ENCODE assay signal across 19 cellular contexts in genomic region chr2:33023732-33024301, GRCh38.
DNase-seq lines count a peak whose midpoint lies in the region; ATAC-seq, FAIRE-seq and TF ChIP-seq lines count a peak whose summit lies in the region.
"Had no signal": no experiment of that assay in that cellular context is flagged by ENCODE, and none has a peak within 500 bp of the region (broad histone marks: within the 10 kb centered on the region; RNA-seq: fewer than 3 reads in every experiment).

No MANE protein-coding gene starts in this region.

- H3K9ac ChIP-seq in keratinocyte (ENCODE audit: control insufficient read depth, extremely low read depth, insufficient read depth, low read length) = no peak overlapping the region
- peak overlapping the region; percentile 26 for H3K9ac ChIP-seq in smooth muscle cell (ENCODE audit: low read depth)

- dilution Hi-C loops in keratinocyte (cut with MboI; ENCODE audit: extremely low pct_ligation_motif_present, low sequenced_read_pairs) = no loop called here

- no peak for ATAC-seq in left ventricle myocardium superior
- ATAC-seq in stimulated activated naive B cell treated with anti-CD40 and anti-IgM and Interleukin-4, amounts not matched to agents 10 μg/mL and 1 μg/mL and 100 μg/mL, for 72 hours (replicated peaks) = no peak
- ATAC-seq: activated CD4-positive, CD25-positive, alpha-beta regulatory T cell treated with anti-CD3 and anti-CD28 coated beads, Interleukin-2, amount 50 U/mL, for 24 hours; naive thymus-derived CD8-positive, alpha-beta T cell; upper lobe of right lung had no signal

- peak in 1 of 2 donors; percentile 12 for DNase-seq in cardiac muscle cell (ENCODE audit: low read depth in 1 of 2, low spot score in 1 of 2)
- DNase-seq in left ventricle myocardium superior = no peak
- peak; percentile 34 for DNase-seq in bronchial epithelial cell (ENCODE audit: low read depth)
- no peak for DNase-seq in keratinocyte (ENCODE audit: low read depth, low spot score)
- DNase-seq in smooth muscle cell (lab: John Stamatoyannopoulos, UW; ENCODE audit: unreplicated experiment) = no peak
- DNase-seq in NAMALWA (ENCODE audit: low spot score) = no peak
- no peak for DNase-seq in HTR-8/SVneo (ENCODE audit: insufficient read length, low spot score)
- no peak for DNase-seq in stimulated activated naive B cell treated with anti-CD40 and anti-IgM and Interleukin-4, amounts not matched to agents 10 μg/mL and 1 μg/mL and 100 μg/mL, for 72 hours
- DNase-seq: activated naive CD8-positive, alpha-beta T cell treated with anti-CD3 and anti-CD28 coated beads, Interleukin-2, amount 10 ng/mL, durations not matched to agents 7 days and 5 days; dorsolateral prefrontal cortex; naive thymus-derived CD8-positive, alpha-beta T cell; NCI-H1436; posterior cingulate gyrus; stimulated activated CD4-positive, alpha-beta T cell treated with anti-CD3 and anti-CD28 coated beads, Interleukin-4, amount 100 ng/mL, for 4 hours; upper lobe of right lung had no signal

- no peak overlapping the region for H3K27ac Mint-ChIP-seq in stimulated activated naive B cell treated with anti-CD40 and anti-IgM and Interleukin-4, amounts not matched to agents 10 μg/mL and 1 μg/mL and 100 μg/mL, for 72 hours
- H3K27ac Mint-ChIP-seq: activated naive CD8-positive, alpha-beta T cell treated with anti-CD3 and anti-CD28 coated beads, Interleukin-2, amount 10 ng/mL, durations not matched to agents 7 days and 5 days; activated T-helper 1 cell treated with anti-CD3 and anti-CD28 coated beads, Interleukin-12 subunit alpha, Interleukin-12 subunit beta, Interleukin-2, Interleukin-4 antibody, amounts not matched to agents 30 ng/mL and 10 ng/mL and 1 ng/mL, durations not matched to agents 14 hours and 24 hours and 36 hours; naive thymus-derived CD8-positive, alpha-beta T cell had no signal

- H3K4me2 ChIP-seq in keratinocyte (ENCODE audit: control insufficient read depth, extremely low read depth, insufficient read depth, low read depth, low read length) (no peak overlapping the region), smooth muscle cell (peak overlapping the region; percentile 24)

- peaks cover 18% of the 10 kb centered on the region for H3F3A ChIP-seq in smooth muscle cell (ENCODE audit: low read depth)

- no peak overlapping the region for H2AFZ ChIP-seq in keratinocyte (ENCODE audit: control insufficient read depth, low read length)
- no peak overlapping the region for H2AFZ ChIP-seq in smooth muscle cell (ENCODE audit: low read depth)

- H3K4me3 ChIP-seq in cardiac muscle cell = no peak overlapping the region
- H3K4me3 ChIP-seq in bronchial epithelial cell (ENCODE audit: low read depth, low read length) = no peak overlapping the region
- H3K4me3 ChIP-seq in keratinocyte (ENCODE audit: control insufficient read depth in 2 of 3, extremely low read depth in 1 of 3, insufficient read depth in 2 of 3, low read depth in 1 of 3, low read length in 3 of 3) = no peak overlapping the region
- no peak overlapping the region for H3K4me3 ChIP-seq in smooth muscle cell
- H3K4me3 ChIP-seq: dorsolateral prefrontal cortex, upper lobe of right lung had no signal

- intact Hi-C loops in left ventricle myocardium superior (cut with micrococcal nuclease) = no loop called here

- no peaks in the 10 kb centered on the region for H3K4me1 Mint-ChIP-seq in stimulated activated naive B cell treated with anti-CD40 and anti-IgM and Interleukin-4, amounts not matched to agents 10 μg/mL and 1 μg/mL and 100 μg/mL, for 72 hours
- H3K4me1 Mint-ChIP-seq: activated naive CD8-positive, alpha-beta T cell treated with anti-CD3 and anti-CD28 coated beads, Interleukin-2, amount 10 ng/mL, durations not matched to agents 7 days and 5 days; naive thymus-derived CD8-positive, alpha-beta T cell had no signal

- H3K27me3 Mint-ChIP-seq in stimulated activated naive B cell treated with anti-CD40 and anti-IgM and Interleukin-4, amounts not matched to agents 10 μg/mL and 1 μg/mL and 100 μg/mL, for 72 hours = peaks cover 8 to 18% of the 10 kb centered on the region in 2 donors

- no peaks in the 10 kb centered on the region for H3K9me3 ChIP-seq in cardiac muscle cell (ENCODE audit: low read depth)
- H3K9me3 ChIP-seq in keratinocyte (ENCODE audit: control insufficient read depth, low read depth, low read length) = no peaks in the 10 kb centered on the region
- no peaks in the 10 kb centered on the region for H3K9me3 ChIP-seq in smooth muscle cell (replicated peaks; ENCODE audit: low read depth)
- H3K9me3 ChIP-seq: upper lobe of right lung had no signal

- 47% methylated on average over 1 of the region's 1 CpG for WGBS in smooth muscle cell (ENCODE audit: low lambda C conversion rate)

- H4K20me1 ChIP-seq in keratinocyte (ENCODE audit: control insufficient read depth, extremely low read depth, insufficient read depth, low read length) (no peaks in the 10 kb centered on the region), smooth muscle cell (ENCODE audit: low read depth) (no peaks in the 10 kb centered on the region)

- H3K9me1 ChIP-seq in keratinocyte (ENCODE audit: control insufficient read depth, extremely low read depth, insufficient read depth, low read length) = no peaks in the 10 kb centered on the region

- no peak for FAIRE-seq in bronchial epithelial cell (lab: Jason Lieb, UNC)
- FAIRE-seq in keratinocyte (lab: Jason Lieb, UNC) = peak; percentile 5
- no peak for FAIRE-seq in HTR-8/SVneo (lab: Jason Lieb, UNC)
- FAIRE-seq: islet of Langerhans had no signal

- peaks cover 16% of the 10 kb centered on the region for H3K36me3 ChIP-seq in cardiac muscle cell
- no peaks in the 10 kb centered on the region for H3K36me3 ChIP-seq in bronchial epithelial cell (ENCODE audit: control insufficient read depth, insufficient read depth, low read length)
- no peaks in the 10 kb centered on the region for H3K36me3 ChIP-seq in keratinocyte (ENCODE audit: control insufficient read depth in 2 of 2, extremely low read depth in 1 of 2, insufficient read depth in 2 of 2, low read length in 2 of 2)
- H3K36me3 ChIP-seq in smooth muscle cell (ENCODE audit: low read depth) = no peaks in the 10 kb centered on the region
- H3K36me3 ChIP-seq: upper lobe of right lung had no signal

- no peak for TF ChIP-seq CTCF in cardiac muscle cell (IDR thresholded peaks at IDR 0.05; ENCODE audit: low read depth, low read length)
- no peak for TF ChIP-seq CTCF in bronchial epithelial cell (IDR thresholded peaks at IDR 0.05; ENCODE audit: insufficient read depth, low read length, severe bottlenecking)
- TF ChIP-seq CTCF in keratinocyte (optimal IDR thresholded peaks at IDR 0.05 in 1 of 3, IDR thresholded peaks at IDR 0.05 in 1 of 3, conservative IDR thresholded peaks at IDR 0.05 in 1 of 3; ENCODE audit: extremely low read depth in 1 of 3, insufficient read depth in 2 of 3, low read length in 3 of 3) = no peak
- no peak for TF ChIP-seq CTCF in smooth muscle cell (IDR thresholded peaks at IDR 0.05; ENCODE audit: borderline replicate concordance, insufficient read depth, poor library complexity, severe bottlenecking)

- no peaks in the 10 kb centered on the region for H3K36me3 Mint-ChIP-seq in stimulated activated naive B cell treated with anti-CD40 and anti-IgM and Interleukin-4, amounts not matched to agents 10 μg/mL and 1 μg/mL and 100 μg/mL, for 72 hours
- H3K36me3 Mint-ChIP-seq: activated naive CD8-positive, alpha-beta T cell treated with anti-CD3 and anti-CD28 coated beads, Interleukin-2, amount 10 ng/mL, durations not matched to agents 7 days and 5 days had no signal

- H3K4me1 ChIP-seq in cardiac muscle cell (ENCODE audit: low read depth) (peaks cover 42% of the 10 kb centered on the region), keratinocyte (ENCODE audit: control insufficient read depth, extremely low read depth, insufficient read depth, low read length) (peaks cover 11% of the 10 kb centered on the region), smooth muscle cell (ENCODE audit: low read depth) (peaks cover 16% of the 10 kb centered on the region)
- H3K4me1 ChIP-seq: upper lobe of right lung had no signal

- H3K4me3 Mint-ChIP-seq in stimulated activated naive B cell treated with anti-CD40 and anti-IgM and Interleukin-4, amounts not matched to agents 10 μg/mL and 1 μg/mL and 100 μg/mL, for 72 hours = no peak overlapping the region
- H3K4me3 Mint-ChIP-seq: activated naive CD8-positive, alpha-beta T cell treated with anti-CD3 and anti-CD28 coated beads, Interleukin-2, amount 10 ng/mL, durations not matched to agents 7 days and 5 days; activated T-helper 1 cell treated with anti-CD3 and anti-CD28 coated beads, Interleukin-12 subunit alpha, Interleukin-12 subunit beta, Interleukin-2, Interleukin-4 antibody, amounts not matched to agents 30 ng/mL and 10 ng/mL and 1 ng/mL, durations not matched to agents 14 hours and 24 hours and 36 hours; naive thymus-derived CD8-positive, alpha-beta T cell had no signal

- peaks cover 0 to 2% of the 10 kb centered on the region in 2 donors for H3K9me3 Mint-ChIP-seq in stimulated activated naive B cell treated with anti-CD40 and anti-IgM and Interleukin-4, amounts not matched to agents 10 μg/mL and 1 μg/mL and 100 μg/mL, for 72 hours
- H3K9me3 Mint-ChIP-seq: activated T-helper 1 cell treated with anti-CD3 and anti-CD28 coated beads, Interleukin-12 subunit alpha, Interleukin-12 subunit beta, Interleukin-2, Interleukin-4 antibody, amounts not matched to agents 30 ng/mL and 10 ng/mL and 1 ng/mL, durations not matched to agents 14 hours and 24 hours and 36 hours had no signal

- H3K27ac ChIP-seq in cardiac muscle cell (peak overlapping the region; percentile 94), keratinocyte (ENCODE audit: control insufficient read depth, insufficient read depth, low read length) (no peak overlapping the region), smooth muscle cell (ENCODE audit: low read depth) (peak overlapping the region; percentile 89)
- H3K27ac ChIP-seq: 22Rv1, dorsolateral prefrontal cortex, upper lobe of right lung had no signal

- H3K27me3 ChIP-seq in cardiac muscle cell (no peaks in the 10 kb centered on the region), bronchial epithelial cell (ENCODE audit: control insufficient read depth, insufficient read depth, low read length) (no peaks in the 10 kb centered on the region), keratinocyte (ENCODE audit: control insufficient read depth, extremely low read depth, insufficient read depth, low read length) (no peaks in the 10 kb centered on the region), smooth muscle cell (ENCODE audit: low read depth) (no peaks in the 10 kb centered on the region)
- H3K27me3 ChIP-seq: upper lobe of right lung had no signal

- H3K79me2 ChIP-seq in keratinocyte (ENCODE audit: control insufficient read depth, insufficient read depth, low read length) (no peaks in the 10 kb centered on the region), smooth muscle cell (ENCODE audit: low read depth) (no peaks in the 10 kb centered on the region)
